In genomic region chr9:123445116-123445515, GRCh38 we compare ENCODE assay signal across 20 cellular contexts.
"Had no signal": no experiment of that assay in that cellular context is flagged by ENCODE, and none has a peak within 500 bp of the region (broad histone marks: within the 10 kb centered on the region; RNA-seq: fewer than 3 reads in every experiment).

No MANE protein-coding gene starts in this region.

- DNase-seq: effector memory CD8-positive, alpha-beta T cell; esophagus squamous epithelium; foreskin fibroblast; glutamatergic neuron; islet precursor cell; left lung; mucosa of descending colon; naive thymus-derived CD8-positive, alpha-beta T cell; stimulated activated CD4-positive, alpha-beta T cell treated with anti-CD3 and anti-CD28 coated beads, Interleukin-4, amount 100 ng/mL, for 1 hour; stimulated activated CD8-positive, alpha-beta memory T cell treated with anti-CD3 and anti-CD28 coated beads, Interleukin-4, amount 100 ng/mL, for 48 hours; stimulated activated naive CD8-positive, alpha-beta T cell treated with anti-CD3 and anti-CD28 coated beads, Interleukin-15, Interleukin-2, amounts not matched to agents 100 U/mL and 50 U/mL, for 24 hours; upper lobe of left lung had no signal

- H3K9me3 Mint-ChIP-seq: dendritic cell treated with granulocyte-macrophage colony-stimulating factor and Interleukin-4, amounts not matched to agents 40 ng/mL and 50 ng/mL, for 4 days; effector memory CD8-positive, alpha-beta T cell; naive thymus-derived CD8-positive, alpha-beta T cell; stimulated activated effector memory CD8-positive, alpha-beta T cell treated with anti-CD3 and anti-CD28 coated beads, Interleukin-12 subunit alpha, Interleukin-12 subunit beta, amount 100 ng/mL, for 72 hours had no signal

- H3K4me3 Mint-ChIP-seq: dendritic cell treated with granulocyte-macrophage colony-stimulating factor and Interleukin-4, amounts not matched to agents 40 ng/mL and 50 ng/mL, for 4 days; effector memory CD8-positive, alpha-beta T cell; naive thymus-derived CD8-positive, alpha-beta T cell; stimulated activated effector memory CD8-positive, alpha-beta T cell treated with anti-CD3 and anti-CD28 coated beads, Interleukin-12 subunit alpha, Interleukin-12 subunit beta, amount 100 ng/mL, for 72 hours had no signal

- H3K27me3 Mint-ChIP-seq: dendritic cell treated with granulocyte-macrophage colony-stimulating factor and Interleukin-4, amounts not matched to agents 40 ng/mL and 50 ng/mL, for 4 days; effector memory CD8-positive, alpha-beta T cell; naive thymus-derived CD8-positive, alpha-beta T cell had no signal

- H3K27me3 ChIP-seq: esophagus squamous epithelium, gastroesophageal sphincter, left lung, suprapubic skin, thyroid gland, upper lobe of left lung, vagina had no signal

- H3K27ac ChIP-seq: esophagus squamous epithelium, gastroesophageal sphincter, left lung, suprapubic skin, thyroid gland, upper lobe of left lung, vagina had no signal

- H3K36me3 ChIP-seq: thyroid gland had no signal

- H3K27ac Mint-ChIP-seq: dendritic cell treated with granulocyte-macrophage colony-stimulating factor and Interleukin-4, amounts not matched to agents 40 ng/mL and 50 ng/mL, for 4 days; effector memory CD8-positive, alpha-beta T cell; naive thymus-derived CD8-positive, alpha-beta T cell; stimulated activated effector memory CD8-positive, alpha-beta T cell treated with anti-CD3 and anti-CD28 coated beads, Interleukin-12 subunit alpha, Interleukin-12 subunit beta, amount 100 ng/mL, for 72 hours had no signal

- H3K9me3 ChIP-seq: esophagus squamous epithelium, gastroesophageal sphincter, left lung, mucosa of descending colon, suprapubic skin, thyroid gland, upper lobe of left lung, vagina had no signal

- H3K4me3 ChIP-seq: esophagus squamous epithelium, gastroesophageal sphincter, left lung, lung, mucosa of descending colon, smooth muscle cell, suprapubic skin, thyroid gland, upper lobe of left lung, vagina had no signal

- H3K4me1 Mint-ChIP-seq: naive thymus-derived CD8-positive, alpha-beta T cell; stimulated activated effector memory CD8-positive, alpha-beta T cell treated with anti-CD3 and anti-CD28 coated beads, Interleukin-12 subunit alpha, Interleukin-12 subunit beta, amount 100 ng/mL, for 72 hours had no signal

- ATAC-seq: effector memory CD8-positive, alpha-beta T cell; gastroesophageal sphincter; left lung; mucosa of descending colon; naive thymus-derived CD8-positive, alpha-beta T cell; stimulated activated effector memory CD8-positive, alpha-beta T cell treated with anti-CD3 and anti-CD28 coated beads, Interleukin-12 subunit alpha, Interleukin-12 subunit beta, amount 100 ng/mL, for 72 hours; stimulated activated naive CD8-positive, alpha-beta T cell treated with anti-CD3 and anti-CD28 coated beads, Interleukin-15, Interleukin-2, amounts not matched to agents 100 U/mL and 50 U/mL, for 24 hours had no signal

- H3K4me1 ChIP-seq: esophagus squamous epithelium, gastroesophageal sphincter, left lung, suprapubic skin, upper lobe of left lung, vagina had no signal
